Comparison of ENCODE assay signal across 1 cellular context in the genomic region with DNA sequence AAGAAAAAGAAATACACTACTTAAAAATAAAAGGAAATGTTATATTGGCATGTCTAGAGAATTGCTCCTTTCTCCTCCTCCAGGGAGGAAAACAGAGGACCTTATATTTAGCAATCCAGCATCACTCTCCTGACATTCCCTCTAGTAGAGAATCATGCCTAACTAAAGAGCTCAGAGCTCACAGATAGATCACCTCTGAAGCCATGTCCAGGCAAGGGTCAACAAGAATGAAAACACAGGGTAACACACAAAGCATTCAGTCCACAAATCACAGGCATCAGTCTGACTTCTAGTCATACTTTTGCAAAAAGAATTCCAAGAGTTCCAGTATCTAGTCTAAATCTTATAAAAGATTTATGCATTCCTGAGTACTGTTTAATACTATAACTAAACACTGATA.
TF ChIP-seq lines count a peak whose summit lies in the region.

No MANE protein-coding gene starts in this region.

TF ChIP-seq in SK-N-SH, 30 proteins besides CTCF, POLR2A, EP300 and RAD21:
- no peak for TF ChIP-seq ZBTB33 (IDR thresholded peaks at IDR 0.05; ENCODE audit: borderline replicate concordance, low read depth)
- no peak for TF ChIP-seq TCF12 (IDR thresholded peaks at IDR 0.05)
- no peak for TF ChIP-seq ELF1 (IDR thresholded peaks at IDR 0.05)
- no peak for TF ChIP-seq MEF2A (IDR thresholded peaks at IDR 0.05; ENCODE audit: borderline replicate concordance, low read depth)
- TF ChIP-seq FOSL2 (IDR thresholded peaks at IDR 0.05; ENCODE audit: borderline replicate concordance, low read depth): no peak
- TF ChIP-seq SIN3A (IDR thresholded peaks at IDR 0.05; ENCODE audit: borderline replicate concordance, low read depth, low read length): no peak
